In genomic region chr11:819129-819931, GRCh38 we compare ENCODE assay signal across 8 cellular contexts. TPM values are rescaled to one million over a fixed set of nuclear protein-coding genes. Genes with fewer than 3 reads are reported as not detected.
DNase-seq lines count a peak whose midpoint lies in the region; ATAC-seq lines count a peak whose summit lies in the region.

No MANE protein-coding gene starts in this region.

- ATAC-seq in GM18868 (IDR thresholded peaks at IDR 0.05; ENCODE audit: unreplicated experiment) (peak; percentile 68), HG03097 (IDR thresholded peaks at IDR 0.05; ENCODE audit: low FRiP score, unreplicated experiment) (peak; percentile 60)

- DNase-seq in AG08395 (ENCODE audit: low spot score) (peak; percentile 96), NCI-H2227 treated with DMSO at 0.1 percent for 48 hours (lab: John Stamatoyannopoulos, UW) (peak; percentile 92), cerebellum (ENCODE audit: low spot score) (peak; percentile 96), kidney glomerular epithelial cell (lab: John Stamatoyannopoulos, UW) (peak; percentile 66)
- peak; percentile 86 for DNase-seq in activated CD4-positive, alpha-beta T cell treated with anti-CD3 and anti-CD28 coated beads for 1 hour
- peak; percentile 86 to 92 for DNase-seq in stimulated activated CD4-positive, alpha-beta T cell treated with anti-CD3 and anti-CD28 coated beads, Interleukin-1b, Interleukin-23, amount 100 ng/mL, for 1 hour (ENCODE audit: low read depth in 2 of 2)

RNA-seq across cellular contexts. Expression of gene PNPLA2, which starts 0.6 kb away (rescaled TPM):
- 13.6 TPM for total RNA-seq in cerebellum

RNA-seq across cellular contexts. Expression of gene CRACR2B, which starts 8.4 kb away (rescaled TPM):
- total RNA-seq in cerebellum = 4.0 TPM

RNA-seq across cellular contexts. Expression of gene RPLP2, which starts 9.6 kb away (rescaled TPM):
- total RNA-seq in cerebellum = 243 TPM

RNA-seq across cellular contexts. Expression of gene CD151, which starts 13.4 kb away (rescaled TPM):
- total RNA-seq in cerebellum = 36.7 TPM

RNA-seq across cellular contexts. Expression of gene PIDD1, which starts 14.3 kb away (rescaled TPM):
- total RNA-seq in cerebellum = 7.6 TPM

Comparison
In these comparisons a context has a peak if more than half of its experiments do, and no peak if none do; other contexts are left out.
1. Peak in every context shown above with its lines: DNase-seq and ATAC-seq.